ENCODE assay signal across 8 cellular contexts in the genomic region with DNA sequence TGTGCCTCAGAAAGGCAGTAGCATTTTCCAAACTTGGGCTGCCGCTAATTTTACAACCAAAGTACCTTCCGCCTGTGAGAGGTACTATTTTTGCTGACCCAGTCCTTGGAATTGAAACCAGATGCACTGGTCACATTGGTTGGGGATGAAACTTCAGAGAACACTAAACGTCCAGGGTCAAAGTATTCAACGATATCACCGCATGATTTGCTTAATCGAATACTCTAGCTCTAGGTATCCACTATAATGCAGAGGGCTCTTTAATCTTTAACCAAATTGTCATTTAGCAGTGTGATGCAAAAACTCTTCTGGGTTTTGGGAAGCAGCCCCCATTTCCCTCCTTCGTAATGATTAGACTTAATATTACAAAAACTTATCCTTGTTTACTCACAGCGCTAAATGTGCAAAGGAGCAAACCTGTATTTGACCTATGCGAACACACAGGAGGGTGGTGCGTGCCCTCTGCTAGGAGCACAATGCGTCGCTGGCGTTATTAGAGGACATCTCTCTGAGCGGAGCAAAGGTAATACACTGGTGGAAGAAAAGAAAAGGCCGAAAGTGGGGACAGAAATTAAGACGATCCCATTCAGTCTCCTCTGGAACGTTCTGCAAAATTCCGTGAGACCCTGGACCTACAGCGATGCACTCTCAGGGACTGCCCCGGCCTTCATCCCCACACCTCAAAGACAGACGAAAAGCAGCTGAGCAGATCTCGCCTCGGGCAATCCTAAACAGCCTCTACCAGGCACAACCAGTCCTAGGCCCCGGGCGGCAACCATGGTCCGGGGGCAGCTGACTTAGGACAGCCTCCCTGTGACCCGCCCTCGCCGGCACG. TPM values are rescaled to one million over a fixed set of nuclear protein-coding genes. Genes with fewer than 3 reads are reported as not detected.
DNase-seq lines count a peak whose midpoint lies in the region; ATAC-seq, FAIRE-seq and TF ChIP-seq lines count a peak whose summit lies in the region.

No MANE protein-coding gene starts in this region.

- H4K91ac ChIP-seq in H1 (replicated peaks; ENCODE audit: insufficient read length, low read length) = no peak overlapping the region

- H4K8ac ChIP-seq in H1 (ENCODE audit: extremely low read depth, insufficient read depth, low read length) = no peak overlapping the region

- 42% methylated on average over 28 of the region's 30 CpGs; no CpG with 5 or more reads in 1 of the 2 experiments for WGBS in H1 (ENCODE audit: extremely low coverage in 1 of 2, insufficient coverage in 1 of 2, insufficient read length in 1 of 2, insufficient replicate concordance in 2 of 2, low coverage in 1 of 2, low lambda C conversion rate in 2 of 2, missing lambda C conversion rate in 1 of 2), 2 experiments

- no peaks in the 10 kb centered on the region for H3K36me3 ChIP-seq in CD4-positive, alpha-beta memory T cell (ENCODE audit: insufficient read depth, low read length)
- H3K36me3 ChIP-seq in H1 (ENCODE audit: control insufficient read depth in 2 of 4, insufficient read depth in 4 of 4, low read length in 3 of 4) = no peaks in the 10 kb centered on the region

- ATAC-seq in GM21515 (IDR thresholded peaks at IDR 0.05; ENCODE audit: unreplicated experiment) (no peak), GM18511 (IDR thresholded peaks at IDR 0.05; ENCODE audit: unreplicated experiment) (no peak), HG02610 (IDR thresholded peaks at IDR 0.05; ENCODE audit: unreplicated experiment) (no peak), HG03457 (IDR thresholded peaks at IDR 0.05; ENCODE audit: unreplicated experiment) (no peak)

- peaks cover 0 to 8% of the 10 kb centered on the region in 2 donors for H3K36me3 Mint-ChIP-seq in CD4-positive, alpha-beta memory T cell
- H3K36me3 Mint-ChIP-seq in neural crest cell (ENCODE audit: low read depth) = no peaks in the 10 kb centered on the region

- peaks cover 8% of the 10 kb centered on the region for H3K23me2 ChIP-seq in H1 (ENCODE audit: low read depth, low read length)

- intact Hi-C loops in CD4-positive, alpha-beta memory T cell (cut with micrococcal nuclease) = loop anchor here (2.0 to 10.0 kb wide), 6 partner anchors 157 to 1115 kb away; a partner anchor contains a TSS

- H3K4me1 Mint-ChIP-seq in CD4-positive, alpha-beta memory T cell = peaks cover 14 to 43% (median 36%) of the 10 kb centered on the region in 4 donors
- peaks cover 29% of the 10 kb centered on the region for H3K4me1 Mint-ChIP-seq in neural crest cell

- H3K9me3 ChIP-seq in CD4-positive, alpha-beta memory T cell (ENCODE audit: control insufficient read depth in 1 of 2, low read length in 2 of 2) = no peaks in the 10 kb centered on the region
- H3K9me3 ChIP-seq in H1 (ENCODE audit: insufficient read depth in 2 of 2, low read depth in 1 of 2, low read length in 1 of 2) = peaks cover 0 to 4% of the 10 kb centered on the region in 2 experiments; a peak in 1 of 4 replicates

- H3K79me1 ChIP-seq in H1 (ENCODE audit: low read depth, low read length) = peaks cover 3% of the 10 kb centered on the region

- peak overlapping the region; percentile 92; the same call in 1 of the 2 replicates for H2BK15ac ChIP-seq in H1 (ENCODE audit: low read length)

- POLR2A ChIA-PET in CD4-positive, alpha-beta memory T cell (lab: Charles Lee; ENCODE audit: partially characterized antibody) = no interaction called here
- POLR2A ChIA-PET in H1 (lab: Charles Lee; ENCODE audit: partially characterized antibody) = no interaction called here

- H2BK20ac ChIP-seq in H1 (ENCODE audit: low read length) = no peak overlapping the region

- FAIRE-seq in H1 (lab: Jason Lieb, UNC) = no peak

- no peak overlapping the region for H2AK5ac ChIP-seq in H1 (ENCODE audit: low read depth, low read length)

- H3K56ac ChIP-seq in H1 (replicated peaks; ENCODE audit: insufficient read length, low read depth, low read length) = no peak overlapping the region

- peak overlapping the region; percentile 8 to 82 (median 50) for H3K27ac Mint-ChIP-seq in CD4-positive, alpha-beta memory T cell
- H3K27ac Mint-ChIP-seq in neural crest cell (ENCODE audit: unreplicated experiment) = peak overlapping the region; percentile 84

- no peaks in the 10 kb centered on the region for H3K27me3 Mint-ChIP-seq in CD4-positive, alpha-beta memory T cell
- H3K27me3 Mint-ChIP-seq in neural crest cell (ENCODE audit: low read depth) = no peaks in the 10 kb centered on the region

- H2BK5ac ChIP-seq in H1 (ENCODE audit: low read depth, low read length) = no peak overlapping the region; the same call in 1 of the 2 replicates

- peaks cover 41% of the 10 kb centered on the region for H3K4me1 ChIP-seq in CD4-positive, alpha-beta memory T cell (ENCODE audit: insufficient read depth, low read length)
- peaks cover 2 to 14% (median 11%) of the 10 kb centered on the region in 4 experiments; a peak in 6 of 7 replicates for H3K4me1 ChIP-seq in H1 (replicated peaks in 1 of 4; ENCODE audit: control insufficient read depth in 3 of 4, insufficient read depth in 4 of 4, low read length in 3 of 4)

- peaks cover 0 to 3% (median 0%) of the 10 kb centered on the region in 8 donors for H3K9me3 Mint-ChIP-seq in CD4-positive, alpha-beta memory T cell
- no peaks in the 10 kb centered on the region for H3K9me3 Mint-ChIP-seq in neural crest cell

- no peak for DNase-seq in CD4-positive, alpha-beta memory T cell
- peak; percentile 66 to 83 for DNase-seq in NCI-H526 (lab: John Stamatoyannopoulos, UW)
- no peak for DNase-seq in H1 (ENCODE audit: low read depth in 1 of 2, low spot score in 2 of 2)
- no peak for DNase-seq in neural crest cell (ENCODE audit: low read depth, low spot score)

- H3K27ac ChIP-seq in CD4-positive, alpha-beta memory T cell (ENCODE audit: low read depth, low read length) = peak overlapping the region; percentile 24
- H3K27ac ChIP-seq in H1 (ENCODE audit: low read depth, low read length) = no peak overlapping the region; the same call in 1 of the 2 replicates

- TF ChIP-seq CTCF in H1 (IDR thresholded peaks at IDR 0.05; ENCODE audit: control extremely low read depth in 1 of 3, insufficient read depth in 1 of 3, low read depth in 1 of 3, low read length in 3 of 3) (no peak), neural crest cell (conservative IDR thresholded peaks at IDR 0.05) (no peak)

- H4K20me1 ChIP-seq in H1 (replicated peaks in 1 of 2; ENCODE audit: control insufficient read depth in 1 of 2, insufficient read depth in 2 of 2, low read length in 2 of 2) = peaks cover 2 to 5% of the 10 kb centered on the region in 2 experiments

- TF ChIP-seq RAD21 in H1 (IDR thresholded peaks at IDR 0.05 in 1 of 2, conservative IDR thresholded peaks at IDR 0.05 in 1 of 2; ENCODE audit: low read depth in 2 of 2, low read length in 2 of 2) = no peak

- CTCF ChIA-PET in CD4-positive, alpha-beta memory T cell (lab: Charles Lee; ENCODE audit: partially characterized antibody) = no interaction called here
- CTCF ChIA-PET in H1 (lab: Charles Lee; ENCODE audit: partially characterized antibody) = interaction anchor here (0.6 to 2.8 kb wide), 4 partner anchors 17 to 133 kb away, joined by 3 to 6 read pairs (median 4); no protein-coding TSS in a partner anchor

- H3K79me2 ChIP-seq in H1 (ENCODE audit: control insufficient read depth in 1 of 2, insufficient read depth in 2 of 2, low read length in 2 of 2) = peaks cover 0 to 9% of the 10 kb centered on the region in 2 experiments; a peak in 1 of 4 replicates

- H2BK12ac ChIP-seq in H1 (ENCODE audit: low read depth, low read length) = no peak overlapping the region

- H2AFZ ChIP-seq in H1 (ENCODE audit: low read length) = peak overlapping the region; percentile 100

- peak overlapping the region; percentile 80 to 87 (median 84) for H3K4me3 Mint-ChIP-seq in CD4-positive, alpha-beta memory T cell
- H3K4me3 Mint-ChIP-seq in neural crest cell = peak overlapping the region; percentile 87

- H3K4me3 ChIP-seq in CD4-positive, alpha-beta memory T cell (ENCODE audit: low read length in 2 of 2) = peak overlapping the region; percentile 39 to 72
- peak overlapping the region; percentile 24 to 78 (median 34); a peak in 7 of 8 replicates for H3K4me3 ChIP-seq in H1 (ENCODE audit: extremely low read depth in 1 of 4, insufficient read depth in 2 of 4, low read depth in 3 of 4, low read length in 4 of 4)

- H3K9ac ChIP-seq in H1 (replicated peaks in 1 of 4; ENCODE audit: extremely low read depth in 1 of 4, low read depth in 3 of 4, low read length in 3 of 4) = peak overlapping the region in 2 of 4 experiments; percentile 29 to 32; a peak in 4 of 7 replicates

- peak; percentile 45 to 61 for TF ChIP-seq POLR2A in H1 (IDR thresholded peaks at IDR 0.05; ENCODE audit: control extremely low read depth in 1 of 2, low read depth in 2 of 2, low read length in 2 of 2)

- peak overlapping the region; percentile 82 for H4K5ac ChIP-seq in H1 (ENCODE audit: insufficient read length, low read depth, low read length)

- no peak overlapping the region for H3K4ac ChIP-seq in H1 (replicated peaks; ENCODE audit: insufficient read length, low read depth, low read length)

- no peak for TF ChIP-seq EP300 in H1 (IDR thresholded peaks at IDR 0.05; ENCODE audit: borderline replicate concordance in 1 of 2, low read depth in 2 of 2, low read length in 2 of 2)

- no peak overlapping the region for H3K23ac ChIP-seq in H1 (ENCODE audit: insufficient read length)

- H3K14ac ChIP-seq in H1 (ENCODE audit: insufficient read length) = no peak overlapping the region

- no peaks in the 10 kb centered on the region for H3K27me3 ChIP-seq in CD4-positive, alpha-beta memory T cell (ENCODE audit: insufficient read depth, low read length)
- H3K27me3 ChIP-seq in H1 (replicated peaks in 1 of 4; ENCODE audit: control insufficient read depth in 3 of 4, extremely low read depth in 1 of 4, insufficient read depth in 3 of 4, low read length in 3 of 4) = peaks cover 0 to 2% (median under 1%) of the 10 kb centered on the region in 4 experiments; a peak in 3 of 7 replicates

- H2BK120ac ChIP-seq in H1 (replicated peaks; ENCODE audit: low read depth, low read length) = no peak overlapping the region

- H3K4me2 ChIP-seq in H1 (ENCODE audit: insufficient read depth in 1 of 2, low read depth in 2 of 2, low read length in 2 of 2) = peak overlapping the region; percentile 63 to 78

- peak overlapping the region; percentile 94 for H3K18ac ChIP-seq in H1 (ENCODE audit: extremely low read depth, low read length)

TF ChIP-seq in H1, 55 proteins besides CTCF, POLR2A, EP300 and RAD21 (continues in another document):
- no peak for TF ChIP-seq FOSL1 (IDR thresholded peaks at IDR 0.05; ENCODE audit: insufficient read depth, low read depth, low read length)

RNA-seq across cellular contexts. Expression of a gene that starts 0.9 kb away (rescaled TPM):
- total RNA-seq in CD4-positive, alpha-beta memory T cell = 1 to 10 TPM; 6.3 to 8.0 TPM
- 10 to 100 TPM; 42.5 to 63.0 TPM for polyA plus RNA-seq in CD4-positive, alpha-beta memory T cell
- 5.7 and 7.8 TPM in 2 replicates for total RNA-seq in H1 (2021; fragmentation: NEBNext Ultra II Directional; extraction: Animal tissue kit (Norgen Biotek cat#: 25700))
- 3.1 and 5.5 TPM in 2 replicates for polyA plus RNA-seq in H1 (2011; rRNA removed)
- polyA plus RNA-seq in H1 (2011; cell fraction: cytosol; rRNA removed) = 5.7 TPM
- 7.1 TPM for polyA plus RNA-seq in H1 (2011; cell fraction: nucleus; rRNA removed)
- polyA plus RNA-seq in H1 (2012, experiment 1 of 2) = 7.2 to 9.2 TPM (median 8.5 TPM) in 4 replicates
- polyA plus RNA-seq in H1 (2012, experiment 2 of 2) = 4.9 TPM
- polyA plus RNA-seq in H1 (2013, experiment 1 of 2) = 6.3 TPM
- 6.8 TPM for polyA plus RNA-seq in H1 (2013, experiment 2 of 2)
- 4.5 and 4.8 TPM in 2 replicates for polyA minus RNA-seq in H1 (2011; rRNA and poly(A)+ RNA removed)
- 5.0 TPM for polyA minus RNA-seq in H1 (2011; cell fraction: cytosol; rRNA and poly(A)+ RNA removed)
- polyA minus RNA-seq in H1 (2011; cell fraction: nucleus; rRNA and poly(A)+ RNA removed) = 10.7 TPM
- total RNA-seq in neural crest cell = 5.4 and 5.5 TPM in 2 replicates

Comparison
In these comparisons a context has a peak if more than half of its experiments do, and no peak if none do; other contexts are left out.
1. DNase-seq: peak in NCI-H526 (2 of 2); none in CD4-positive, alpha-beta memory T cell (0 of 5), H1 (0 of 2) and neural crest cell (single experiment).